8 cellular contexts compared by ENCODE assay signal in genomic region chr18:77127769-77128671, GRCh38. TPM values are rescaled to one million over a fixed set of nuclear protein-coding genes. Genes with fewer than 3 reads are reported as not detected.
DNase-seq lines count a peak whose midpoint lies in the region; ATAC-seq and TF ChIP-seq lines count a peak whose summit lies in the region.

No MANE protein-coding gene starts in this region.

- no peaks in the 10 kb centered on the region for H3K79me1 ChIP-seq in neuronal stem cell (ENCODE audit: low read depth, low read length)

- no peak for TF ChIP-seq CTCF in osteocyte (IDR thresholded peaks at IDR 0.05)

- no peaks in the 10 kb centered on the region for H3K9me3 Mint-ChIP-seq in osteocyte (ENCODE audit: unreplicated experiment)

- H3K27ac Mint-ChIP-seq in osteocyte (ENCODE audit: unreplicated experiment), result peak overlapping the region; percentile 93

- peak; percentile 33 for ATAC-seq in GM21447 (IDR thresholded peaks at IDR 0.05; ENCODE audit: unreplicated experiment)

- peaks cover 0 to 4% of the 10 kb centered on the region in 2 donors for H3K4me1 ChIP-seq in neuronal stem cell (ENCODE audit: control insufficient read depth in 2 of 2, insufficient read depth in 1 of 2, low read depth in 1 of 2, low read length in 2 of 2)

- peak overlapping the region; percentile 57 for H3K4me3 Mint-ChIP-seq in osteocyte (ENCODE audit: unreplicated experiment)

- no peak overlapping the region for H2BK15ac ChIP-seq in neuronal stem cell (ENCODE audit: low read length)

- no CpG with 5 or more reads among the region's 11 CpGs for WGBS in neuronal stem cell (ENCODE audit: extremely low coverage in 2 of 2, insufficient read length in 2 of 2, insufficient replicate concordance in 1 of 2), 2 donors

- H2BK12ac ChIP-seq in neuronal stem cell (ENCODE audit: low read length), result no peak overlapping the region

- no peaks in the 10 kb centered on the region for H3K27me3 Mint-ChIP-seq in osteocyte (ENCODE audit: unreplicated experiment)

- H3K4me3 ChIP-seq in neuronal stem cell (ENCODE audit: low read length in 2 of 2), result no peak overlapping the region

- H3K4me1 Mint-ChIP-seq in osteocyte (ENCODE audit: unreplicated experiment), result peaks cover 59% of the 10 kb centered on the region

- no peaks in the 10 kb centered on the region for H3K36me3 ChIP-seq in neuronal stem cell (replicated peaks in 1 of 2; ENCODE audit: control insufficient read depth in 2 of 2, insufficient read depth in 2 of 2, low read length in 2 of 2)

- no peak overlapping the region for H2AFZ ChIP-seq in neuronal stem cell (ENCODE audit: low read length)

- H3K4me2 ChIP-seq in neuronal stem cell (ENCODE audit: insufficient read depth, low read length, poor library complexity, severe bottlenecking), result no peak overlapping the region

- H3K36me3 Mint-ChIP-seq in osteocyte (ENCODE audit: unreplicated experiment), result no peaks in the 10 kb centered on the region

- DNase-seq in Daoy (ENCODE audit: low read depth) (peak; percentile 76), LoVo (ENCODE audit: low spot score) (peak; percentile 89), T-helper 9 cell (peak; percentile 45), erythroblast (lab: John Stamatoyannopoulos, UW) (peak; percentile 61 to 62), osteocyte (ENCODE audit: extremely low spot score, unreplicated experiment) (no peak), NCI-H146 treated with DMSO at 0.1 percent for 48 hours (lab: John Stamatoyannopoulos, UW; ENCODE audit: unreplicated experiment) (no peak), neuronal stem cell (ENCODE audit: low spot score) (no peak)

- no peak overlapping the region for H3K9ac ChIP-seq in neuronal stem cell (ENCODE audit: low read depth, low read length, poor library complexity)

- no peak overlapping the region for H2BK120ac ChIP-seq in neuronal stem cell (ENCODE audit: low read depth, low read length)

- H2BK5ac ChIP-seq in neuronal stem cell (ENCODE audit: low read length), result no peak overlapping the region

- no peak overlapping the region for H3K14ac ChIP-seq in neuronal stem cell (ENCODE audit: low read length)

- no peak overlapping the region for H4K8ac ChIP-seq in neuronal stem cell (ENCODE audit: low read depth, low read length)

- H3K18ac ChIP-seq in neuronal stem cell (ENCODE audit: low read length), result no peak overlapping the region

- no peak overlapping the region for H3K4ac ChIP-seq in neuronal stem cell (ENCODE audit: low read length)

- H3K27me3 ChIP-seq in neuronal stem cell (ENCODE audit: control insufficient read depth in 3 of 3, insufficient read depth in 3 of 3, low read depth in 1 of 3, low read length in 3 of 3), result peaks cover 12 to 57% (median 31%) of the 10 kb centered on the region in 3 experiments

- no peaks in the 10 kb centered on the region for H3K9me3 ChIP-seq in neuronal stem cell (replicated peaks in 1 of 2; ENCODE audit: control insufficient read depth in 2 of 2, insufficient read depth in 1 of 2, low read depth in 1 of 2, low read length in 2 of 2)

- no peak overlapping the region for H3K27ac ChIP-seq in neuronal stem cell (replicated peaks; ENCODE audit: low read length)

- no peak overlapping the region for H3K23ac ChIP-seq in neuronal stem cell (ENCODE audit: low read depth, low read length, poor library complexity)

- no peak overlapping the region for H2AK5ac ChIP-seq in neuronal stem cell (ENCODE audit: low read depth, low read length)

- TF ChIP-seq POLR2A in erythroblast (IDR thresholded peaks at IDR 0.05; ENCODE audit: low read length), result peak; percentile 51

- no peak overlapping the region for H4K91ac ChIP-seq in neuronal stem cell (ENCODE audit: low read depth, low read length, poor library complexity)

RNA-seq across cellular contexts. Expression of gene MBP, which starts 4.6 kb away (rescaled TPM):
- 0.21 TPM in 1 of 2 replicates, not detected in the other for total RNA-seq in Daoy (2014; rRNA removed; shearing (Covaris generic))
- 13.8 and 18.6 TPM in 2 replicates for total RNA-seq in osteocyte
- 1.5 TPM for polyA plus RNA-seq in neuronal stem cell (2013, experiment 1 of 2)
- polyA plus RNA-seq in neuronal stem cell (2013, experiment 2 of 2), result 1.4 TPM

Comparison
In these comparisons a context has a peak if more than half of its experiments do, and no peak if none do; other contexts are left out.
1. DNase-seq: peak in Daoy (single experiment), LoVo (single experiment), T-helper 9 cell (single experiment) and erythroblast (2 of 2); none in osteocyte (single experiment), NCI-H146 treated with DMSO at 0.1 percent for 48 hours (single experiment) and neuronal stem cell (single experiment).
2. RNA of gene MBP, which starts 4.6 kb away (total RNA-seq): 13.8 to 18.6 TPM in osteocyte; 0.21 TPM in Daoy; every median in the first group is over 10 times any median in the second.